In genomic region chr4:75908555-75908954, GRCh38 we compare ENCODE assay signal across 25 cellular contexts. TPM values are rescaled to one million over a fixed set of nuclear protein-coding genes. Genes with fewer than 3 reads are reported as not detected.
DNase-seq lines count a peak whose midpoint lies in the region; ATAC-seq and TF ChIP-seq lines count a peak whose summit lies in the region.
"Had no signal": no experiment of that assay in that cellular context is flagged by ENCODE, and none has a peak within 500 bp of the region (broad histone marks: within the 10 kb centered on the region; RNA-seq: fewer than 3 reads in every experiment).

No MANE protein-coding gene starts in this region.

- H3K36me3 Mint-ChIP-seq in GM23338 (ENCODE audit: low read depth) (peaks cover 28% of the 10 kb centered on the region), nephron (ENCODE audit: low read depth) (no peaks in the 10 kb centered on the region)

- TF ChIP-seq POLR2A in NB4 (IDR thresholded peaks at IDR 0.05; ENCODE audit: extremely low read depth, insufficient read length) = no peak

- H3K9me3 ChIP-seq in BE2C (no peaks in the 10 kb centered on the region), aorta (ENCODE audit: control insufficient read depth, low read length) (no peaks in the 10 kb centered on the region)
- H3K9me3 ChIP-seq: MG63, prostate gland, upper lobe of right lung had no signal

- no peaks in the 10 kb centered on the region for H3K79me2 ChIP-seq in GM23338 (replicated peaks; ENCODE audit: insufficient read depth)

- WGBS in aorta, 2 donors = 3 to 5% methylated on average over 3 of the region's 3 CpGs

- no peaks in the 10 kb centered on the region for H4K20me1 ChIP-seq in GM23338 (replicated peaks; ENCODE audit: insufficient read depth)

- H3K4me1 Mint-ChIP-seq in GM23338 (peaks cover 24% of the 10 kb centered on the region), nephron (peaks cover 20% of the 10 kb centered on the region)
- H3K4me1 Mint-ChIP-seq: activated CD8-positive, alpha-beta memory T cell treated with anti-CD3 and anti-CD28 coated beads, Interleukin-2, amount 10 ng/mL, durations not matched to agents 7 days and 5 days; stimulated activated naive CD8-positive, alpha-beta T cell treated with anti-CD3 and anti-CD28 coated beads, Interleukin-15, amount 100 ng/mL, for 72 hours had no signal

- peak overlapping the region; percentile 58 for H3K27ac ChIP-seq in GM23338 (ENCODE audit: low read depth)
- H3K27ac ChIP-seq in aorta (ENCODE audit: low read depth in 1 of 2, low read length in 2 of 2) = no peak overlapping the region
- H3K27ac ChIP-seq: coronary artery, RWPE1, upper lobe of right lung had no signal

- peaks cover 2% of the 10 kb centered on the region for H3K27me3 Mint-ChIP-seq in GM23338 (ENCODE audit: insufficient read depth, low read depth, poor library complexity)
- H3K27me3 Mint-ChIP-seq in nephron (ENCODE audit: low read depth) = no peaks in the 10 kb centered on the region
- H3K27me3 Mint-ChIP-seq: activated CD8-positive, alpha-beta memory T cell treated with anti-CD3 and anti-CD28 coated beads, Interleukin-2, amount 10 ng/mL, durations not matched to agents 7 days and 5 days; activated naive CD8-positive, alpha-beta T cell treated with anti-CD3 and anti-CD28 coated beads, Interleukin-2, amount 10 ng/mL, durations not matched to agents 7 days and 5 days had no signal

- H3K27me3 ChIP-seq in GM23338 (ENCODE audit: insufficient read depth) (no peaks in the 10 kb centered on the region), BE2C (no peaks in the 10 kb centered on the region), aorta (ENCODE audit: control insufficient read depth in 1 of 2, insufficient read depth in 2 of 2, low read length in 1 of 2) (no peaks in the 10 kb centered on the region)
- H3K27me3 ChIP-seq: MG63, upper lobe of right lung had no signal

- intact Hi-C loops in aorta (cut with DNase I) = no loop called here

- H3K4me3 Mint-ChIP-seq in GM23338 = no peak overlapping the region
- H3K4me3 Mint-ChIP-seq in nephron = no peak overlapping the region
- H3K4me3 Mint-ChIP-seq: activated CD8-positive, alpha-beta memory T cell treated with anti-CD3 and anti-CD28 coated beads, Interleukin-2, amount 10 ng/mL, durations not matched to agents 7 days and 5 days; activated naive CD8-positive, alpha-beta T cell treated with anti-CD3 and anti-CD28 coated beads, Interleukin-2, amount 10 ng/mL, durations not matched to agents 7 days and 5 days; activated T-helper 1 cell treated with anti-CD3 and anti-CD28 coated beads, Interleukin-12 subunit alpha, Interleukin-12 subunit beta, Interleukin-2, Interleukin-4 antibody, amounts not matched to agents 30 ng/mL and 10 ng/mL and 1 ng/mL, durations not matched to agents 14 hours and 24 hours and 36 hours; stimulated activated naive CD8-positive, alpha-beta T cell treated with anti-CD3 and anti-CD28 coated beads, Interleukin-15, amount 100 ng/mL, for 72 hours had no signal

- ATAC-seq in GM23338 = no peak
- ATAC-seq in aorta (ENCODE audit: low FRiP score) = no peak
- no peak for ATAC-seq in GM18868 (IDR thresholded peaks at IDR 0.05; ENCODE audit: unreplicated experiment)
- ATAC-seq: activated CD8-positive, alpha-beta memory T cell treated with anti-CD3 and anti-CD28 coated beads, Interleukin-2, amount 10 ng/mL, durations not matched to agents 7 days and 5 days; stimulated activated naive CD8-positive, alpha-beta T cell treated with anti-CD3 and anti-CD28 coated beads, Interleukin-15, amount 100 ng/mL, for 72 hours had no signal

- peak overlapping the region; percentile 34; the same call in 1 of the 2 replicates for H3K27ac Mint-ChIP-seq in GM23338
- H3K27ac Mint-ChIP-seq in nephron = peak overlapping the region; percentile 9 to 76 (median 54)
- H3K27ac Mint-ChIP-seq: activated CD8-positive, alpha-beta memory T cell treated with anti-CD3 and anti-CD28 coated beads, Interleukin-2, amount 10 ng/mL, durations not matched to agents 7 days and 5 days; activated naive CD8-positive, alpha-beta T cell treated with anti-CD3 and anti-CD28 coated beads, Interleukin-2, amount 10 ng/mL, durations not matched to agents 7 days and 5 days; activated T-helper 1 cell treated with anti-CD3 and anti-CD28 coated beads, Interleukin-12 subunit alpha, Interleukin-12 subunit beta, Interleukin-2, Interleukin-4 antibody, amounts not matched to agents 30 ng/mL and 10 ng/mL and 1 ng/mL, durations not matched to agents 14 hours and 24 hours and 36 hours; stimulated activated naive CD8-positive, alpha-beta T cell treated with anti-CD3 and anti-CD28 coated beads, Interleukin-15, amount 100 ng/mL, for 72 hours had no signal

- H3K36me3 ChIP-seq in GM23338 (ENCODE audit: insufficient read depth) (peaks cover 8% of the 10 kb centered on the region; the same call in 1 of the 2 replicates), BE2C (no peaks in the 10 kb centered on the region), aorta (ENCODE audit: control insufficient read depth in 1 of 2, insufficient read depth in 2 of 2, low read length in 1 of 2) (no peaks in the 10 kb centered on the region)
- H3K36me3 ChIP-seq: MG63, prostate gland, upper lobe of right lung had no signal

- no peaks in the 10 kb centered on the region for H3K9me2 ChIP-seq in GM23338 (ENCODE audit: insufficient read depth)

- DNase-seq in GM23338 (ENCODE audit: low spot score) (no peak), NB4 (ENCODE audit: low read depth) (peak; percentile 72), choroid plexus epithelial cell (ENCODE audit: low read depth) (peak; percentile 78), BE2C (no peak), aorta (no peak)
- DNase-seq: activated CD4-positive, alpha-beta T cell treated with anti-CD3 and anti-CD28 coated beads for 48 hours; activated CD8-positive, alpha-beta memory T cell treated with anti-CD3 and anti-CD28 coated beads, Interleukin-2, amount 10 ng/mL, durations not matched to agents 7 days and 5 days; activated naive CD8-positive, alpha-beta T cell treated with anti-CD3 and anti-CD28 coated beads, Interleukin-2, amount 10 ng/mL, durations not matched to agents 7 days and 5 days; COR-L47; DMS79 treated with DMSO at 0.1 percent for 48 hours; MG63; NCI-H1930; small intestine; stimulated activated CD4-positive, alpha-beta T cell treated with anti-CD3 and anti-CD28 coated beads, Interleukin-2, amount 100 ng/mL, for 48 hours; stimulated activated naive CD8-positive, alpha-beta T cell treated with anti-CD3 and anti-CD28 coated beads, Interleukin-15, amount 100 ng/mL, for 72 hours; upper lobe of right lung had no signal

- no peak overlapping the region for H2AFZ ChIP-seq in GM23338

- H3K4me3 ChIP-seq in GM23338 (no peak overlapping the region), NB4 (ENCODE audit: low read depth, low read length) (peak overlapping the region; percentile 51), choroid plexus epithelial cell (ENCODE audit: low read depth, low read length) (no peak overlapping the region), BE2C (ENCODE audit: low read depth, low read length) (no peak overlapping the region), aorta (ENCODE audit: low read length in 2 of 2) (no peak overlapping the region)
- H3K4me3 ChIP-seq: coronary artery, MG63, prostate gland, upper lobe of right lung had no signal

- peaks cover 34% of the 10 kb centered on the region for H3K9me3 Mint-ChIP-seq in GM23338
- H3K9me3 Mint-ChIP-seq in nephron = peaks cover 9% of the 10 kb centered on the region
- H3K9me3 Mint-ChIP-seq: activated T-helper 1 cell treated with anti-CD3 and anti-CD28 coated beads, Interleukin-12 subunit alpha, Interleukin-12 subunit beta, Interleukin-2, Interleukin-4 antibody, amounts not matched to agents 30 ng/mL and 10 ng/mL and 1 ng/mL, durations not matched to agents 14 hours and 24 hours and 36 hours had no signal

- TF ChIP-seq CTCF in GM23338 (conservative IDR thresholded peaks at IDR 0.05; ENCODE audit: low read depth in 2 of 2) (no peak), NB4 (IDR thresholded peaks at IDR 0.05; ENCODE audit: low read depth, low read length) (no peak), choroid plexus epithelial cell (conservative IDR thresholded peaks at IDR 0.05; ENCODE audit: low read depth, low read length) (no peak), nephron (IDR thresholded peaks at IDR 0.05; ENCODE audit: unreplicated experiment in 3 of 3) (no peak), BE2C (IDR thresholded peaks at IDR 0.05; ENCODE audit: low read depth, low read length) (no peak)

- H3F3A ChIP-seq in GM23338 (replicated peaks; ENCODE audit: low read depth) = no peaks in the 10 kb centered on the region

- H3K4me1 ChIP-seq in GM23338 (ENCODE audit: insufficient read depth) (no peaks in the 10 kb centered on the region), BE2C (no peaks in the 10 kb centered on the region), aorta (ENCODE audit: control insufficient read depth in 1 of 2, insufficient read depth in 2 of 2, low read length in 2 of 2) (no peaks in the 10 kb centered on the region)
- H3K4me1 ChIP-seq: prostate gland, upper lobe of right lung had no signal

- H3K4me2 ChIP-seq in GM23338 = no peak overlapping the region

TF ChIP-seq in GM23338, 12 proteins besides CTCF, POLR2A, EP300 and RAD21 (continues in another document):
- no peak for TF ChIP-seq ETS1 (IDR thresholded peaks at IDR 0.05)
- no peak for TF ChIP-seq CREB1 (CRISPR knock-in tag; IDR thresholded peaks at IDR 0.05; ENCODE audit: low read depth)
- no peak for TF ChIP-seq POLR2AphosphoS5 (IDR thresholded peaks at IDR 0.05; ENCODE audit: low read depth)
- TF ChIP-seq STAT1 (IDR thresholded peaks at IDR 0.05; ENCODE audit: unreplicated experiment) = no peak
- no peak for TF ChIP-seq JUNB (IDR thresholded peaks at IDR 0.05; ENCODE audit: unreplicated experiment)
- TF ChIP-seq ZNF331 (CRISPR knock-in tag; IDR thresholded peaks at IDR 0.05; ENCODE audit: low read depth) = no peak

RNA-seq across cellular contexts. Expression of gene PPEF2, which starts 6.3 kb away (rescaled TPM):
- 0.58 TPM in 1 of 2 replicates, not detected in the other for total RNA-seq in GM23338 (2014; rRNA removed; shearing (Covaris generic))
- polyA plus RNA-seq in GM23338 (2016; fragmentation: Nextera tagmentation; extraction: Ambion mirVana) (not detected in 2 replicates), aorta (under 1 TPM in 1 of 2 donors, not detected in 1; 0.15 TPM)
- 0.17 TPM for polyA plus RNA-seq in BE2C (2012; ENCODE audit: insufficient read depth, insufficient read length, low read depth)
- under 1 TPM; 0.32 to 0.36 TPM for total RNA-seq in aorta
- total RNA-seq: activated T-helper 1 cell treated with anti-CD3 and anti-CD28 coated beads, Interleukin-12 subunit alpha, Interleukin-12 subunit beta, Interleukin-2, Interleukin-4 antibody, amounts not matched to agents 30 ng/mL and 10 ng/mL and 1 ng/mL, durations not matched to agents 14 hours and 24 hours and 36 hours; mucosa of gallbladder; NCI-H460; prostate gland; upper lobe of right lung had no signal
- polyA plus RNA-seq: liver, small intestine had no signal

RNA-seq across cellular contexts. Expression of gene NAAA, which starts 32.3 kb away (rescaled TPM):
- 36.6 and 38.1 TPM in 2 replicates for total RNA-seq in GM23338 (2014; rRNA removed; shearing (Covaris generic))
- polyA plus RNA-seq in GM23338 (2016; fragmentation: Nextera tagmentation; extraction: Ambion mirVana) = 10.3 and 13.2 TPM in 2 replicates
- 8.9 TPM for polyA plus RNA-seq in BE2C (2012; ENCODE audit: insufficient read depth, insufficient read length, low read depth)
- 10 to 100 TPM; 24.9 to 41.4 TPM for total RNA-seq in aorta
- polyA plus RNA-seq in aorta = 10 to 100 TPM; 24.8 to 28.2 TPM

Comparison
In these comparisons a context has a peak if more than half of its experiments do, and no peak if none do; other contexts are left out.
1. DNase-seq: peak in NB4 (single experiment) and choroid plexus epithelial cell (single experiment); none in GM23338 (single experiment), BE2C (single experiment) and aorta (0 of 2).